Comparison of ENCODE assay signal across 9 cellular contexts in genomic region chr7:149715476-149715875, GRCh38. TPM values are rescaled to one million over a fixed set of nuclear protein-coding genes. Genes with fewer than 3 reads are reported as not detected.
A peak's percentile ranks its signal among the peaks of the same experiment; 100 is the strongest.
DNase-seq lines count a peak whose midpoint lies in the region; ATAC-seq and TF ChIP-seq lines count a peak whose summit lies in the region.
"Had no signal": no experiment of that assay in that cellular context is flagged by ENCODE, and none has a peak within 500 bp of the region (broad histone marks: within the 10 kb centered on the region; RNA-seq: fewer than 3 reads in every experiment).

No MANE protein-coding gene starts in this region.

- H3K79me1 ChIP-seq in trophoblast cell (ENCODE audit: low read length) = peaks cover 14% of the 10 kb centered on the region

- intact Hi-C loops in Panc1 (cut with micrococcal nuclease; ENCODE audit: unreplicated experiment) (no loop called here), left colon (cut with DNase I, micrococcal nuclease) (no loop called here)

- no CpG with 5 or more reads among the region's 8 CpGs for WGBS in trophoblast cell (ENCODE audit: extremely low coverage, insufficient coverage, insufficient read length)

- H3K9ac ChIP-seq in trophoblast cell (ENCODE audit: low read length) = peak overlapping the region; percentile 87

- peak overlapping the region; percentile 81 for H3K18ac ChIP-seq in trophoblast cell (ENCODE audit: low read length)

- peak overlapping the region; percentile 83 for H3K14ac ChIP-seq in trophoblast cell (ENCODE audit: low read length)

- ATAC-seq in Panc1 (no peak), left colon (no peak)

- H2BK5ac ChIP-seq in trophoblast cell (ENCODE audit: low read depth, low read length, poor library complexity) = peak overlapping the region; percentile 13

- H3K27me3 ChIP-seq in Panc1 (ENCODE audit: control insufficient read depth, insufficient read depth, low read length) (no peaks in the 10 kb centered on the region), trophoblast cell (ENCODE audit: insufficient read depth, low read length) (no peaks in the 10 kb centered on the region)

- no peak overlapping the region for H2AFZ ChIP-seq in trophoblast cell (ENCODE audit: insufficient read depth, low read length, poor library complexity)

- TF ChIP-seq CTCF in Panc1 (IDR thresholded peaks at IDR 0.05) = no peak

- DNase-seq in Panc1 (ENCODE audit: low read depth, low spot score) (no peak), epithelial cell of prostate (ENCODE audit: low read depth, low spot score) (no peak), trophoblast cell (no peak), globus pallidus (ENCODE audit: low spot score) (no peak), AML-193 (lab: John Stamatoyannopoulos, UW) (no peak), left colon (no peak), iPS-NIHi7 (ENCODE audit: extremely low spot score) (no peak)

- H4K91ac ChIP-seq in trophoblast cell (ENCODE audit: low read depth, low read length) = peak overlapping the region; percentile 81

- H3K4ac ChIP-seq in trophoblast cell (ENCODE audit: low read depth, low read length) = peak overlapping the region; percentile 77

- CTCF ChIA-PET in Panc1 (lab: Charles Lee) = interaction anchor here (0.7 to 1.9 kb wide), 2 partner anchors 53 to 256 kb away, joined by 3 to 4 read pairs; no protein-coding TSS in a partner anchor

- H3K4me2 ChIP-seq in trophoblast cell (ENCODE audit: low read length) = peak overlapping the region; percentile 94

- POLR2A ChIA-PET in Panc1 (lab: Charles Lee) = no interaction called here

- H3K4me1 ChIP-seq in Panc1 (ENCODE audit: control insufficient read depth, insufficient read depth, low read length) = peaks cover 3% of the 10 kb centered on the region; the same call in 1 of the 2 replicates
- peaks cover 31 to 38% of the 10 kb centered on the region in 2 experiments for H3K4me1 ChIP-seq in trophoblast cell (ENCODE audit: control insufficient read depth in 1 of 2, insufficient read depth in 2 of 2, low read length in 2 of 2)

- H3K79me2 ChIP-seq in trophoblast cell (ENCODE audit: control insufficient read depth, insufficient read depth, low read length, poor library complexity) = peaks cover 9% of the 10 kb centered on the region

- H4K8ac ChIP-seq in trophoblast cell (ENCODE audit: low read depth, low read length) = peak overlapping the region; percentile 32

- H2AK5ac ChIP-seq in trophoblast cell (ENCODE audit: low read length) = peak overlapping the region; percentile 60

- no TSS peak for BruUV-seq in Panc1 (replicated peaks; lab: Mats Ljungman, UMichigan)

- H3K4me3 ChIP-seq in GM08714 (ENCODE audit: low read length) (peak overlapping the region; percentile 79), Panc1 (ENCODE audit: low read depth in 2 of 2, low read length in 2 of 2) (peak overlapping the region; percentile 69 to 77), trophoblast cell (ENCODE audit: low read depth, low read length) (peak overlapping the region; percentile 96)

- H3K27ac ChIP-seq in Panc1 (ENCODE audit: low read length) = peak overlapping the region; percentile 69; the same call in 1 of the 2 replicates
- H3K27ac ChIP-seq in epithelial cell of prostate = peak overlapping the region; percentile 67
- H3K27ac ChIP-seq in trophoblast cell (ENCODE audit: low read depth, low read length) = no peak overlapping the region
- H3K27ac ChIP-seq: HL-60 had no signal

- H2BK12ac ChIP-seq in trophoblast cell (ENCODE audit: low read length) = peak overlapping the region; percentile 1

- in situ Hi-C loops in Panc1 (cut with HindIII; ENCODE audit: low pct_unique_long_range_greater_than_20kb, low sequenced_read_pairs) = no loop called here

- H3K23ac ChIP-seq in trophoblast cell (ENCODE audit: low read length) = no peak overlapping the region

- H2BK120ac ChIP-seq in trophoblast cell (ENCODE audit: insufficient read depth, low read length, poor library complexity) = peak overlapping the region; percentile 78

- H4K12ac ChIP-seq in trophoblast cell (ENCODE audit: low read depth, low read length) = peak overlapping the region; percentile 46

- H3K9me3 ChIP-seq in Panc1 (ENCODE audit: control insufficient read depth, insufficient read depth, low read depth, low read length) = peaks cover 14% of the 10 kb centered on the region; the same call in 1 of the 2 replicates
- H3K9me3 ChIP-seq in trophoblast cell (ENCODE audit: insufficient read depth, low read depth, low read length) = peaks cover 1% of the 10 kb centered on the region

- no peaks in the 10 kb centered on the region for H3K36me3 ChIP-seq in Panc1 (ENCODE audit: control insufficient read depth, insufficient read depth, low read length)
- H3K36me3 ChIP-seq in trophoblast cell (ENCODE audit: control insufficient read depth in 1 of 2, insufficient read depth in 2 of 2, low read length in 2 of 2) = peaks cover 5 to 6% of the 10 kb centered on the region in 2 experiments

RNA-seq across cellular contexts. Expression of gene ZNF467, which starts 57.9 kb away (rescaled TPM):
- total RNA-seq in Panc1 (2021; ENCODE audit: unreplicated experiment) = 18.1 TPM
- polyA plus RNA-seq in Panc1 (2012; ENCODE audit: insufficient read length) = 37.3 TPM
- 0.72 and 1.0 TPM in 2 replicates for polyA plus RNA-seq in trophoblast cell (2013)
- total RNA-seq in left colon = 1 to 10 TPM; 1.5 to 6.0 TPM
